ENCODE assay signal across 14 cellular contexts in genomic region chr20:20233041-20233514, GRCh38.
DNase-seq lines count a peak whose midpoint lies in the region; ATAC-seq and TF ChIP-seq lines count a peak whose summit lies in the region.
"Had no signal": no experiment of that assay in that cellular context is flagged by ENCODE, and none has a peak within 500 bp of the region (broad histone marks: within the 10 kb centered on the region; RNA-seq: fewer than 3 reads in every experiment).

No MANE protein-coding gene starts in this region.

- H3K27ac ChIP-seq in naive thymus-derived CD4-positive, alpha-beta T cell (ENCODE audit: low read depth, low read length) = no peak overlapping the region
- no peak overlapping the region for H3K27ac ChIP-seq in ascending aorta
- H3K27ac ChIP-seq: VCaP had no signal

- H3K36me3 ChIP-seq in naive thymus-derived CD4-positive, alpha-beta T cell (ENCODE audit: control insufficient read depth in 2 of 3, insufficient read depth in 3 of 3, low read length in 3 of 3) = no peaks in the 10 kb centered on the region
- H3K36me3 ChIP-seq in ascending aorta = no peaks in the 10 kb centered on the region
- H3K36me3 ChIP-seq: adrenal gland had no signal

- peaks cover 0 to 4% (median 0%) of the 10 kb centered on the region in 7 donors for H3K4me1 Mint-ChIP-seq in naive thymus-derived CD4-positive, alpha-beta T cell

- H3K9me3 Mint-ChIP-seq in naive thymus-derived CD4-positive, alpha-beta T cell = peaks cover 0 to 2% (median 0%) of the 10 kb centered on the region in 11 donors
- H3K9me3 Mint-ChIP-seq: stimulated activated naive CD8-positive, alpha-beta T cell treated with anti-CD3 and anti-CD28 coated beads, Interleukin-15, Interleukin-2, amounts not matched to agents 100 ng/mL and 50 ng/mL, for 24 hours had no signal

- POLR2A ChIA-PET in naive thymus-derived CD4-positive, alpha-beta T cell (lab: Charles Lee) = no interaction called here

- CTCF ChIA-PET in naive thymus-derived CD4-positive, alpha-beta T cell (lab: Charles Lee) = no interaction called here

- no peak overlapping the region for H3K27ac Mint-ChIP-seq in naive thymus-derived CD4-positive, alpha-beta T cell
- H3K27ac Mint-ChIP-seq: stimulated activated naive CD8-positive, alpha-beta T cell treated with anti-CD3 and anti-CD28 coated beads, Interleukin-15, Interleukin-2, amounts not matched to agents 100 ng/mL and 50 ng/mL, for 24 hours had no signal

- H3K4me1 ChIP-seq in naive thymus-derived CD4-positive, alpha-beta T cell (ENCODE audit: control insufficient read depth in 2 of 2, insufficient read depth in 2 of 2, low read length in 2 of 2) = no peaks in the 10 kb centered on the region
- H3K4me1 ChIP-seq in ascending aorta = no peaks in the 10 kb centered on the region

- no peaks in the 10 kb centered on the region for H3K27me3 ChIP-seq in naive thymus-derived CD4-positive, alpha-beta T cell (ENCODE audit: control insufficient read depth in 2 of 2, insufficient read depth in 2 of 2, low read length in 2 of 2)
- no peaks in the 10 kb centered on the region for H3K27me3 ChIP-seq in ascending aorta
- H3K27me3 ChIP-seq: adrenal gland had no signal

- H3K4me3 Mint-ChIP-seq in naive thymus-derived CD4-positive, alpha-beta T cell = no peak overlapping the region
- H3K4me3 Mint-ChIP-seq: CD8-positive, alpha-beta memory T cell; stimulated activated naive CD8-positive, alpha-beta T cell treated with anti-CD3 and anti-CD28 coated beads, Interleukin-15, Interleukin-2, amounts not matched to agents 100 ng/mL and 50 ng/mL, for 24 hours had no signal

- intact Hi-C loops in naive thymus-derived CD4-positive, alpha-beta T cell (cut with micrococcal nuclease) = no loop called here
- intact Hi-C loops in ascending aorta (cut with DNase I) = no loop called here

- H3K27me3 Mint-ChIP-seq in naive thymus-derived CD4-positive, alpha-beta T cell = peaks cover 0 to 28% (median 4%) of the 10 kb centered on the region in 5 donors
- H3K27me3 Mint-ChIP-seq: stimulated activated naive CD8-positive, alpha-beta T cell treated with anti-CD3 and anti-CD28 coated beads, Interleukin-15, Interleukin-2, amounts not matched to agents 100 ng/mL and 50 ng/mL, for 24 hours had no signal

- no peak for TF ChIP-seq CTCF in ascending aorta (IDR thresholded peaks at IDR 0.05)

- no peak overlapping the region for H3K4me3 ChIP-seq in naive thymus-derived CD4-positive, alpha-beta T cell (ENCODE audit: low read length)
- no peak overlapping the region for H3K4me3 ChIP-seq in ascending aorta
- H3K4me3 ChIP-seq: adrenal gland, lung had no signal

- no peaks in the 10 kb centered on the region for H3K36me3 Mint-ChIP-seq in naive thymus-derived CD4-positive, alpha-beta T cell

- no peaks in the 10 kb centered on the region for H3K9me3 ChIP-seq in naive thymus-derived CD4-positive, alpha-beta T cell (ENCODE audit: control insufficient read depth in 2 of 3, low read length in 3 of 3)
- H3K9me3 ChIP-seq in ascending aorta = no peaks in the 10 kb centered on the region
- H3K9me3 ChIP-seq: adrenal gland had no signal

- ATAC-seq in GM18517 (IDR thresholded peaks at IDR 0.05; ENCODE audit: unreplicated experiment) = peak; percentile 76
- ATAC-seq in HG03354 (IDR thresholded peaks at IDR 0.05; ENCODE audit: poor library complexity, severe bottlenecking, unreplicated experiment) = peak; percentile 59
- ATAC-seq in naive thymus-derived CD4-positive, alpha-beta T cell = peak; percentile 16

- DNase-seq in SK-N-DZ (ENCODE audit: low spot score) (peak; percentile 72), SIG-M5 treated with dmso at 0.1 percent for 504 hours (lab: John Stamatoyannopoulos, UW; ENCODE audit: unreplicated experiment) (no peak), ascending aorta (ENCODE audit: low spot score in 2 of 2) (no peak), iPS-NIHi11 (ENCODE audit: low spot score) (no peak)
- no peak for DNase-seq in naive thymus-derived CD4-positive, alpha-beta T cell
- DNase-seq: CD8-positive, alpha-beta memory T cell; NCI-H187; stimulated activated CD4-positive, alpha-beta T cell treated with anti-CD3 and anti-CD28 coated beads, Interleukin-2, amount 100 ng/mL, for 24 hours had no signal

Comparison
In these comparisons a context has a peak if more than half of its experiments do, and no peak if none do; other contexts are left out.
1. ATAC-seq: peak in every context shown above with its lines; median percentile 76 in GM18517; 59 in HG03354; 16 in naive thymus-derived CD4-positive, alpha-beta T cell.